Comparison of ENCODE assay signal across 24 cellular contexts in the genomic region with DNA sequence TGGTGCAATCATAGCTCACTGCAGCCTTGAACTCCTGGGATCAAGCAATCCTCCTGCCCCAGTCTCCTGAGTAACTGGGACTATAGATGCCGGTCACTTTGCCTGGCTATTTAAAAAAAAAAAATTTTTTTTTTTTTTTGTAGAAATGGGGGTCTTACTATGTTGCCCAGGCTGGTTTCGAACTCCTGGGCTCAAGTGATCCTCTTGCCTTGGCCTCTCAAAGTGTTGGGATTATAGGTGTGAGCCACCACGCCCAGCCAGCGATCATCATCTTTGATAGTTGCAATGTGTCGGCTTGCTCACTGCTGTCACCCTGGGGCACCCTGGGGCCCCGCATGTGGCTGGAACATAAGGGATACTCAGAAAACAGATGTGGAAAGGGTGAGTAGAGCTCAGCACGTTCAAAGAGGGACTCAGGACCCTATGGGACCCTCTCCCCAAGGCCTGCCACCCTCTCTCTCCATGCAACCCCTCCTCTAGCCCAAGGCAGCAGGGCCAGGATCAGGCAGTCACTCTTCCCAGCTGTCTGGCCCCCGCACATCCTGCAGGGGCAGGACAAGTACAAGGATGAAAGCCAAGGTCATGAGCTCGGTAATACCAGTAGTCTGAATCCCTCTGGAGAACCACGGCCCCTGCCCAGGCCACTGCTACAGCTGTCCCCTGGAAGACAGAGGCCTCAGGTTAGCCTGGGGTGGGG. TPM values are rescaled to one million over a fixed set of nuclear protein-coding genes. Genes with fewer than 3 reads are reported as not detected.
"Had no signal": no experiment of that assay in that cellular context is flagged by ENCODE, and none has a peak within 500 bp of the region (broad histone marks: within the 10 kb centered on the region; RNA-seq: fewer than 3 reads in every experiment).

No MANE protein-coding gene starts in this region.

- H3K9me3 Mint-ChIP-seq: naive thymus-derived CD8-positive, alpha-beta T cell; type B pancreatic cell had no signal

- DNase-seq: cortex of kidney; dorsolateral prefrontal cortex; effector CD8-positive, alpha-beta T cell; gastrocnemius medialis; heart right ventricle; hypothalamus; islet precursor cell; mammary epithelial cell; nucleus accumbens; pancreas; stimulated activated naive CD4-positive, alpha-beta T cell treated with Interleukin-2 at 50 U/mL for 16 hours had no signal

- H3K27ac ChIP-seq: dorsolateral prefrontal cortex, gastrocnemius medialis, heart right ventricle, pancreas, skin epidermis had no signal

- H3K36me3 ChIP-seq: gastrocnemius medialis, heart right ventricle, pancreas had no signal

- FAIRE-seq: pancreas, urothelium cell line had no signal

- H3K4me3 Mint-ChIP-seq: naive thymus-derived CD8-positive, alpha-beta T cell; type B pancreatic cell had no signal

- H3K4me3 ChIP-seq: dorsolateral prefrontal cortex, gastrocnemius medialis, heart right ventricle, pancreas, skin epidermis had no signal

- ATAC-seq: esophagus mucosa; gastrocnemius medialis; heart right ventricle; left lobe of liver; naive thymus-derived CD8-positive, alpha-beta T cell; pancreas; sciatic nerve had no signal

- H3K36me3 Mint-ChIP-seq: naive thymus-derived CD8-positive, alpha-beta T cell; type B pancreatic cell had no signal

- H3K27me3 ChIP-seq: pancreas had no signal

- H3K4me1 ChIP-seq: gastrocnemius medialis, pancreas had no signal

- H3K27ac Mint-ChIP-seq: naive thymus-derived CD8-positive, alpha-beta T cell; progenitor cell of endocrine pancreas; type B pancreatic cell had no signal

- H3K9me3 ChIP-seq: gastrocnemius medialis, heart right ventricle, pancreas had no signal

RNA-seq across cellular contexts. Expression of gene CCL25, which starts 6.5 kb away (rescaled TPM):
- total RNA-seq: chondrocyte; esophagus mucosa; fibroblast of lung; gastrocnemius medialis; heart right ventricle; mammary epithelial cell; mesenteric fat pad; mononuclear cell; naive thymus-derived CD8-positive, alpha-beta T cell; pancreas; progenitor cell of endocrine pancreas; renal cortical epithelial cell; sciatic nerve had no signal
